ENCODE assay signal across 1 cellular context in genomic region chr1:150765229-150765976, GRCh38.
TF ChIP-seq lines count a peak whose summit lies in the region.

Gene CTSS, minus strand, starts transcription at chr1:150765778. Its CDS starts 1,015 bp downstream, at chr1:150764763.

TF ChIP-seq in K562, 482 proteins besides CTCF, POLR2A, EP300 and RAD21 (continued from another document):
- TF ChIP-seq TSHZ1 (CRISPR knock-in tag; IDR thresholded peaks at IDR 0.05) (no peak), IFI16 (CRISPR knock-in tag; IDR thresholded peaks at IDR 0.05) (no peak), CBX3 (IDR thresholded peaks at IDR 0.05; ENCODE audit: borderline replicate concordance in 1 of 2, low read length in 2 of 2) (peak in 1 of 2 experiments; percentile 29; a peak in 1 of 3 replicates), RAD51 (IDR thresholded peaks at IDR 0.05; ENCODE audit: borderline replicate concordance, low read depth) (no peak), DPF2 (IDR thresholded peaks at IDR 0.05) (no peak), NR2C2 (CRISPR knock-in tag; IDR thresholded peaks at IDR 0.05) (no peak), NR2C2 (tag; IDR thresholded peaks at IDR 0.05) (no peak; the same call in 1 of the 2 replicates), RFX1 (IDR thresholded peaks at IDR 0.05) (no peak), ZNF134 (CRISPR knock-in tag; conservative IDR thresholded peaks at IDR 0.05) (no peak), POLR2H (tag; IDR thresholded peaks at IDR 0.05; ENCODE audit: low read depth) (peak; percentile 62; the same call in 1 of the 2 replicates), NFRKB (IDR thresholded peaks at IDR 0.05; ENCODE audit: low read depth) (0 out of 2 replicates have a peak, but pooled peaks have one; percentile 39), ELF2 (CRISPR knock-in tag; IDR thresholded peaks at IDR 0.05) (no peak), ZNF655 (CRISPR knock-in tag; IDR thresholded peaks at IDR 0.05) (no peak), TOE1 (IDR thresholded peaks at IDR 0.05; ENCODE audit: borderline replicate concordance) (peak; percentile 20; the same call in 1 of the 2 replicates), TOE1 (CRISPR knock-in tag; IDR thresholded peaks at IDR 0.05; ENCODE audit: borderline replicate concordance, low read depth) (no peak), IRF9 (tag; IDR thresholded peaks at IDR 0.05) (no peak), ILF3 (IDR thresholded peaks at IDR 0.05; ENCODE audit: borderline replicate concordance) (no peak), CTBP1 (IDR thresholded peaks at IDR 0.05; ENCODE audit: borderline replicate concordance) (peak; percentile 15; the same call in 1 of the 2 replicates), TGIF2 (CRISPR knock-in tag; IDR thresholded peaks at IDR 0.05) (no peak), KHSRP (IDR thresholded peaks at IDR 0.05) (no peak), NR1H2 (CRISPR knock-in tag; IDR thresholded peaks at IDR 0.05) (no peak), LCOR (CRISPR knock-in tag; IDR thresholded peaks at IDR 0.05) (no peak), USF2 (CRISPR knock-in tag; IDR thresholded peaks at IDR 0.05) (no peak), PBX2 (CRISPR knock-in tag; IDR thresholded peaks at IDR 0.05; ENCODE audit: low read depth) (no peak), PBX2 (tag; conservative IDR thresholded peaks at IDR 0.05; ENCODE audit: low read depth) (0 out of 2 replicates have a peak, but pooled peaks have one; percentile 13), MECOM (CRISPR knock-in tag; IDR thresholded peaks at IDR 0.05) (no peak), GTF2F1 (IDR thresholded peaks at IDR 0.05; ENCODE audit: low read depth, low read length) (no peak), ZNF778 (CRISPR knock-in tag; IDR thresholded peaks at IDR 0.05) (no peak), ATF7 (IDR thresholded peaks at IDR 0.05) (0 out of 2 replicates have a peak, but pooled peaks have one; percentile 26), ZFP36 (IDR thresholded peaks at IDR 0.05; ENCODE audit: low read depth, low read length, partially characterized antibody) (no peak), USF1 (CRISPR knock-in tag; IDR thresholded peaks at IDR 0.05) (no peak), ARID3B (CRISPR knock-in tag; IDR thresholded peaks at IDR 0.05; ENCODE audit: borderline replicate concordance) (no peak), SMARCE1 (IDR thresholded peaks at IDR 0.05) (peak; percentile 53; the same call in 1 of the 2 replicates), ZNF511 (CRISPR knock-in tag; IDR thresholded peaks at IDR 0.05) (no peak), BDP1 (IDR thresholded peaks at IDR 0.05; ENCODE audit: insufficient read depth, insufficient read length) (no peak), BRD9 (IDR thresholded peaks at IDR 0.05; ENCODE audit: low read depth, partially characterized antibody) (no peak), E2F1 (CRISPR knock-in tag; IDR thresholded peaks at IDR 0.05) (no peak), STAT5A (IDR thresholded peaks at IDR 0.05; ENCODE audit: borderline replicate concordance, low read length) (no peak), IRF2 (CRISPR knock-in tag; IDR thresholded peaks at IDR 0.05) (no peak), MAFG (tag; conservative IDR thresholded peaks at IDR 0.05) (no peak), TARDBP (IDR thresholded peaks at IDR 0.05) (no peak), MYNN (IDR thresholded peaks at IDR 0.05) (no peak), MYNN (CRISPR knock-in tag; IDR thresholded peaks at IDR 0.05) (no peak), TRIM24 (IDR thresholded peaks at IDR 0.05) (no peak)
